ENCODE assay signal across 8 cellular contexts in genomic region chr22:22030493-22031182, GRCh38. TPM values are rescaled to one million over a fixed set of nuclear protein-coding genes. Genes with fewer than 3 reads are reported as not detected.
DNase-seq lines count a peak whose midpoint lies in the region; ATAC-seq and TF ChIP-seq lines count a peak whose summit lies in the region.

No MANE protein-coding gene starts in this region.

- DNase-seq in SKM-1 treated with dmso at 0.1 percent for 144 hours (lab: John Stamatoyannopoulos, UW; ENCODE audit: unreplicated experiment), result peak; percentile 6
- DNase-seq in SKM-1 (lab: John Stamatoyannopoulos, UW; ENCODE audit: unreplicated experiment), result no peak
- DNase-seq in astrocyte of the cerebellum (ENCODE audit: low read depth), result no peak
- no peak for DNase-seq in immature natural killer cell
- DNase-seq in activated CD4-positive, alpha-beta memory T cell treated with anti-CD3 and anti-CD28 coated beads for 36 hours, result no peak

- H2AFZ ChIP-seq in neural cell (ENCODE audit: low read depth, low read length), result no peak overlapping the region

- no peaks in the 10 kb centered on the region for H3K9me3 Mint-ChIP-seq in immature natural killer cell
- no peaks in the 10 kb centered on the region for H3K9me3 Mint-ChIP-seq in activated CD4-positive, alpha-beta memory T cell treated with anti-CD3 and anti-CD28 coated beads for 36 hours

- no peaks in the 10 kb centered on the region for H3K27me3 ChIP-seq in neural cell (ENCODE audit: insufficient read depth, low read depth, low read length)

- CTCF ChIA-PET in activated CD4-positive, alpha-beta memory T cell treated with anti-CD3 and anti-CD28 coated beads for 36 hours (lab: Charles Lee), result no interaction called here

- intact Hi-C loops in activated CD4-positive, alpha-beta memory T cell treated with anti-CD3 and anti-CD28 coated beads for 36 hours (cut with micrococcal nuclease), result no loop called here

- no peaks in the 10 kb centered on the region for H3K9me2 ChIP-seq in neural cell (ENCODE audit: insufficient read depth, low read length)

- in situ Hi-C loops in astrocyte of the cerebellum (cut with HindIII; ENCODE audit: low sequenced_read_pairs), result loop anchor here (25.0 kb wide), 1 partner anchor 93 kb away; no protein-coding TSS in a partner anchor

- peaks cover 1 to 7% (median 3%) of the 10 kb centered on the region in 3 donors for H3K27me3 Mint-ChIP-seq in immature natural killer cell (ENCODE audit: low read depth in 3 of 3)
- H3K27me3 Mint-ChIP-seq in activated CD4-positive, alpha-beta memory T cell treated with anti-CD3 and anti-CD28 coated beads for 36 hours, result peaks cover 1% of the 10 kb centered on the region

- no peaks in the 10 kb centered on the region for H3F3A ChIP-seq in neural cell (ENCODE audit: insufficient read depth, low read length, poor library complexity, severe bottlenecking)

- TF ChIP-seq RAD21 in neural cell (conservative IDR thresholded peaks at IDR 0.05), result peak; percentile 50

- H3K36me3 ChIP-seq in neural cell (ENCODE audit: insufficient read depth, low read length), result no peaks in the 10 kb centered on the region

- H3K79me2 ChIP-seq in neural cell (replicated peaks; ENCODE audit: insufficient read depth, low read length), result no peaks in the 10 kb centered on the region

- POLR2A ChIA-PET in activated CD4-positive, alpha-beta memory T cell treated with anti-CD3 and anti-CD28 coated beads for 36 hours (lab: Charles Lee), result no interaction called here

- H3K9me3 ChIP-seq in neural cell (ENCODE audit: low read length), result no peaks in the 10 kb centered on the region

- H3K36me3 Mint-ChIP-seq in immature natural killer cell, result no peaks in the 10 kb centered on the region
- H3K36me3 Mint-ChIP-seq in activated CD4-positive, alpha-beta memory T cell treated with anti-CD3 and anti-CD28 coated beads for 36 hours, result no peaks in the 10 kb centered on the region

- no peak overlapping the region for H3K27ac Mint-ChIP-seq in immature natural killer cell
- H3K27ac Mint-ChIP-seq in activated CD4-positive, alpha-beta memory T cell treated with anti-CD3 and anti-CD28 coated beads for 36 hours, result no peak overlapping the region

- no peak overlapping the region for H3K4me3 Mint-ChIP-seq in immature natural killer cell
- H3K4me3 Mint-ChIP-seq in activated CD4-positive, alpha-beta memory T cell treated with anti-CD3 and anti-CD28 coated beads for 36 hours, result no peak overlapping the region

- H3K9ac ChIP-seq in neural cell (ENCODE audit: low read length), result no peak overlapping the region

- H3K4me2 ChIP-seq in neural cell (ENCODE audit: low read length), result no peak overlapping the region

- peak; percentile 50 for ATAC-seq in HG02981 (IDR thresholded peaks at IDR 0.05; ENCODE audit: unreplicated experiment)
- no peak for ATAC-seq in HG03039 (IDR thresholded peaks at IDR 0.05; ENCODE audit: unreplicated experiment)

- H4K20me1 ChIP-seq in neural cell (ENCODE audit: insufficient read depth), result no peaks in the 10 kb centered on the region

- TF ChIP-seq CTCF in astrocyte of the cerebellum (IDR thresholded peaks at IDR 0.05; ENCODE audit: low read depth, low read length, missing control alignments) (peak; percentile 4), neural cell (IDR thresholded peaks at IDR 0.05; ENCODE audit: poor library complexity, severe bottlenecking) (no peak)

- no peaks in the 10 kb centered on the region for H3K4me1 Mint-ChIP-seq in immature natural killer cell
- no peaks in the 10 kb centered on the region for H3K4me1 Mint-ChIP-seq in activated CD4-positive, alpha-beta memory T cell treated with anti-CD3 and anti-CD28 coated beads for 36 hours (ENCODE audit: low read depth)

- H3K27ac ChIP-seq in neural cell (ENCODE audit: low read length), result no peak overlapping the region

- no peak overlapping the region for H3K4me3 ChIP-seq in astrocyte of the cerebellum (ENCODE audit: low read depth, low read length)
- H3K4me3 ChIP-seq in neural cell (ENCODE audit: low read length), result no peak overlapping the region

- no peak for TF ChIP-seq EP300 in neural cell (conservative IDR thresholded peaks at IDR 0.05; ENCODE audit: poor library complexity, severe bottlenecking)

TF ChIP-seq in neural cell, 6 proteins besides CTCF, POLR2A, EP300 and RAD21:
- no peak for TF ChIP-seq MXI1 (conservative IDR thresholded peaks at IDR 0.05; ENCODE audit: poor library complexity, severe bottlenecking)
- TF ChIP-seq REST (IDR thresholded peaks at IDR 0.05; ENCODE audit: borderline replicate concordance), result no peak
- no peak for TF ChIP-seq EZH2 (IDR thresholded peaks at IDR 0.05; ENCODE audit: borderline replicate concordance, insufficient read depth, low read length, poor library complexity, severe bottlenecking)
- TF ChIP-seq POLR2AphosphoS5 (IDR thresholded peaks at IDR 0.05), result no peak
- TF ChIP-seq SMC3 (conservative IDR thresholded peaks at IDR 0.05; ENCODE audit: poor library complexity), result peak; percentile 24
- no peak for TF ChIP-seq TAF1 (IDR thresholded peaks at IDR 0.05; ENCODE audit: low read depth)
TF ChIP-seq in neural cell: peak in this region for 1.

RNA-seq across cellular contexts. Expression of gene TOP3B, which starts 48.1 kb away (rescaled TPM):
- polyA plus RNA-seq in neural cell (33.7 and 37.9 TPM in 2 replicates), immature natural killer cell (10 to 100 TPM in 1 of 3 donors, 1 to 10 TPM in 2; 8.4 to 17.2 (median 9.7) TPM)
- polyA minus RNA-seq in neural cell, result 36.3 and 38.9 TPM in 2 replicates
- total RNA-seq in activated CD4-positive, alpha-beta memory T cell treated with anti-CD3 and anti-CD28 coated beads for 36 hours, result 10 to 100 TPM; 28.8 to 30.4 TPM
